Comparison of ENCODE assay signal across 12 cellular contexts in the genomic region with DNA sequence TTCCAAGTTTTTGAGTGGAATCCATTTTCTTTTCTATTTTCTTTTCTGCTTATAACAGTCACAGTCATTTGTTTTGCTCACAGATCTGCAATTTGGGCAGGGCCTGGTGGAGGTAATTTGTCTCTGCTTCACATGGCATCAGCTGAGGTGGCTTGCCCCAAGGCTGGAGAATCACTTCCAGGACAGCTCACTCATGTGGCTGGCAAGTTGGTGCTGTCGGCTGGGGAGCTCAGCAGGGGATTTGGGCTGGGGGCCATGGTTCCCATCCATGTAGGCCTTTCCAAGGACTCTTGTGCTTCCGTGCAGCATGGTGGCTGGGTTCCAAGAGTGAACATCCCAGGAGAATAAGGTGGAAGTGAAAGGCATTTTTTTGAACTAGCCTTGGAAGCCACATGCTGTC.
"Had no signal": no experiment of that assay in that cellular context is flagged by ENCODE, and none has a peak within 500 bp of the region (broad histone marks: within the 10 kb centered on the region; RNA-seq: fewer than 3 reads in every experiment).

No MANE protein-coding gene starts in this region.

- DNase-seq: activated CD4-positive, alpha-beta T cell treated with anti-CD3 and anti-CD28 coated beads, Interleukin-2, amount 50 U/mL, for 4 hours; activated CD4-positive, CD25-positive, alpha-beta regulatory T cell treated with anti-CD3 and anti-CD28 coated beads, Interleukin-2, amount 50 U/mL, for 72 hours; activated effector memory CD4-positive, alpha-beta T cell treated with Interleukin-2 at 50 U/mL for 16 hours; activated T-cell treated with anti-CD3 and anti-CD28 coated beads, Interleukin-2, amount 50 U/mL, for 24 hours; amniotic stem cell; body of pancreas; dermis blood vessel endothelial cell; erythroblast; lower lobe of right lung; naive B cell; thyroid gland had no signal

- ATAC-seq: activated naive CD4-positive, alpha-beta T cell treated with anti-CD3 and anti-CD28 coated beads, Interleukin-2, amount 50 U/mL, for 72 hours; body of pancreas; lower lobe of right lung had no signal
